In the genomic region with DNA sequence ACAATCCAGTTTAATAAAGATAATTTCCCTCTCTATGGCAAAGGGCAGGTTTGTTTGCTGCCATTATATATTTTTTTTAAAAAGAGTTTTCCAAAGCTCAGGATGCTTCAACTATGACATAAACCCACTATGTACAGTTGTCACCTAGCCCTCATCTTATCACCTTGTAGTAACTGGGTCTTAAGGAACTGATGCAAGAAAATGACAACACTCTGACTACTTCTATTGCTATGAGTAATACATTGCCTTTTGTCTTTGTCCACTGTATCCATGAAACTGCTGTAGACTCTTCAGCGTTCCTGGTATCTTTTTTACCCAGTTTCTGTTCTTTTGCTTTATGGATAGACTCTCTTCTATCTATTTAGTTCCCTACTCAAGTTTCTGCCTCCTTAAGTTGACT, we compare ENCODE assay signal across 15 cellular contexts.
"Had no signal": no experiment of that assay in that cellular context is flagged by ENCODE, and none has a peak within 500 bp of the region (broad histone marks: within the 10 kb centered on the region; RNA-seq: fewer than 3 reads in every experiment).

No MANE protein-coding gene starts in this region.

- DNase-seq: activated CD4-positive, alpha-beta T cell treated with anti-CD3 and anti-CD28 coated beads for 36 hours; activated CD8-positive, alpha-beta memory T cell treated with anti-CD3 and anti-CD28 coated beads, Interleukin-2, amount 50 U/mL, for 48 hours; activated CD8-positive, alpha-beta T cell treated with anti-CD3 and anti-CD28 coated beads, Interleukin-2, amount 10 ng/mL, durations not matched to agents 7 days and 5 days; aorta; effector CD4-positive, alpha-beta T cell; glutamatergic neuron; immature natural killer cell; nephron progenitor cell; psoas muscle; sigmoid colon; stimulated activated CD4-positive, alpha-beta T cell treated with anti-CD3 and anti-CD28 coated beads, Interleukin-4, amount 100 ng/mL, for 24 hours; stimulated activated naive CD8-positive, alpha-beta T cell treated with anti-CD3 and anti-CD28 coated beads, Interleukin-15, amount 100 ng/mL, for 72 hours; SW 1271; testis had no signal

- H3K4me3 ChIP-seq: psoas muscle, sigmoid colon, testis had no signal

- ATAC-seq: activated CD4-positive, alpha-beta T cell treated with anti-CD3 and anti-CD28 coated beads for 36 hours; activated CD8-positive, alpha-beta T cell treated with anti-CD3 and anti-CD28 coated beads, Interleukin-2, amount 10 ng/mL, durations not matched to agents 7 days and 5 days; left lobe of liver; psoas muscle; stimulated activated naive CD8-positive, alpha-beta T cell treated with anti-CD3 and anti-CD28 coated beads, Interleukin-15, amount 100 ng/mL, for 72 hours had no signal

- H3K9me3 ChIP-seq: psoas muscle, sigmoid colon, testis had no signal

- H3K36me3 ChIP-seq: sigmoid colon had no signal

- H3K27ac ChIP-seq: psoas muscle, sigmoid colon, testis had no signal

- H3K27me3 ChIP-seq: sigmoid colon, testis had no signal
